In the genomic region with DNA sequence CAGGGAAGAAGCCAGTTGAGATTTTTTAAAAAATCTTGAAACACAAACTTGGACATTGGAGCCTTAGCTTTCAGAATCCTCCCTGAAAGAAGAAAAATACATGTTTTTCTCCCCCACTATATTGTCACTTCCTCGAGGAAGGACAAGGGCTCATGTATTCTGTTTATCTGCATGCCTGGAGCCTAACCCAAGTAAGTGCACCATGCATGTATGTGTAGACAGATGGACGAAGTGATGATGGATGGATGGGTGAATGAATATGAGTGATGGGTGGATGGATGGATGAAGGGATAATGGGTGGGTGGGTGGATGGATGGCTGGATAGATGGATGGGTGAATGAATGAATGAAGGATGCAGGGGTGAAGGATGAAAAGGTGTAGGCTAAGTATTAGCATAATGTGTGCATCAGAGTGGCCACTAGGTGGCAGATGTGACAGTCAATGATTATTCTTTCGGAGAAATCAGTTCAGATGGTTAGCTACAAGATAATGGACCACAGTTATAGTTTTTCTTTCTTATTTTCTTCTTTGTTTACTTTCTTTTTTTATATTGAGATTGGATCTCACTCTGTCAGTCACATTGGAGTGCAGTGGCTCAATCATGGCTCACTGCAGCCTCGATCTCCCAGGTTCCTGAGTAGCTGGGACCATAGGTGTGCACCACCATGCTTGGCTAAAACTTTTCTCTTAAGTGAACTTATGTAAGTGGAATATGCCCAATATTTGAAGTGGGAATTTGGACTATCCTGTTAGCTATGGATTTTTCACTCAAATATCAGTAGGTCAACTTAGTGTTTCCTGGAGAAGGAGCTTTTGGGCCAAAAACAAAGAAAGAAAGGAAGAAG, we compare ENCODE assay signal across 8 cellular contexts. TPM values are rescaled to one million over a fixed set of nuclear protein-coding genes. Genes with fewer than 3 reads are reported as not detected.
DNase-seq lines count a peak whose midpoint lies in the region; ATAC-seq and TF ChIP-seq lines count a peak whose summit lies in the region.

No MANE protein-coding gene starts in this region.

- no peak for TF ChIP-seq EP300 in transverse colon (IDR thresholded peaks at IDR 0.05; ENCODE audit: low read depth)

- no peak for TF ChIP-seq POLR2A in transverse colon (IDR thresholded peaks at IDR 0.05)

- H3K4me3 ChIP-seq in lung = no peak overlapping the region
- no peak overlapping the region for H3K4me3 ChIP-seq in transverse colon

- ATAC-seq in activated CD4-positive, CD25-positive, alpha-beta regulatory T cell treated with anti-CD3 and anti-CD28 coated beads, Interleukin-2, amount 50 U/mL, for 24 hours = peak; percentile 49 to 61
- ATAC-seq in GM21619 (IDR thresholded peaks at IDR 0.05; ENCODE audit: unreplicated experiment) (peak; percentile 87), lung (ENCODE audit: insufficient read depth, low FRiP score) (no peak)

- intact Hi-C loops in transverse colon (cut with DNase I; ENCODE audit: low total_unique reads) = no loop called here

- 34 to 42% methylated on average over 4 of the region's 4 CpGs for WGBS in lung, 2 donors
- 29 to 37% methylated on average over 4 of the region's 4 CpGs for WGBS in transverse colon (ENCODE audit: low coverage in 1 of 2), 2 donors

- DNase-seq in activated CD4-positive, CD25-positive, alpha-beta regulatory T cell treated with anti-CD3 and anti-CD28 coated beads, Interleukin-2, amount 50 U/mL, for 72 hours = no peak
- peak; percentile 24 for DNase-seq in HT1080 (ENCODE audit: low read depth)
- DNase-seq in SKM-1 treated with dmso at 0.1 percent for 144 hours (lab: John Stamatoyannopoulos, UW; ENCODE audit: unreplicated experiment) = peak; percentile 32
- DNase-seq in cerebellar cortex (ENCODE audit: low spot score) = peak; percentile 29
- no peak for DNase-seq in lung (ENCODE audit: low spot score)
- peak; percentile 34 for DNase-seq in transverse colon

- H3K4me1 ChIP-seq in lung (ENCODE audit: control insufficient read depth in 2 of 2, insufficient read depth in 2 of 2, low read length in 2 of 2) (no peaks in the 10 kb centered on the region), transverse colon (no peaks in the 10 kb centered on the region)

- H3K36me3 ChIP-seq in lung (ENCODE audit: control insufficient read depth in 2 of 2, insufficient read depth in 2 of 2, low read length in 2 of 2) (no peaks in the 10 kb centered on the region), transverse colon (no peaks in the 10 kb centered on the region)

- TF ChIP-seq CTCF in lung (IDR thresholded peaks at IDR 0.05; ENCODE audit: control extremely low read depth, extremely low read depth) (peak; percentile 43), transverse colon (IDR thresholded peaks at IDR 0.05) (peak; percentile 60 to 78 (median 75))

- H3K27ac ChIP-seq in lung (ENCODE audit: low read depth in 1 of 2, low read length in 1 of 2) = no peak overlapping the region
- no peak overlapping the region for H3K27ac ChIP-seq in transverse colon

- H3K27me3 ChIP-seq in lung (ENCODE audit: control insufficient read depth, insufficient read depth) (no peaks in the 10 kb centered on the region), transverse colon (peaks cover 11% of the 10 kb centered on the region)

- in situ Hi-C loops in transverse colon (cut with MboI; ENCODE audit: low pct_ligation_motif_present in 1 of 4, low pct_unique_long_range_greater_than_20kb in 1 of 4, low sequenced_read_pairs in 3 of 4) = loop anchor here (10.0 to 25.0 kb wide), 2 partner anchors 822 to 830 kb away; no protein-coding TSS in a partner anchor

- H3K9me3 ChIP-seq in lung (ENCODE audit: control insufficient read depth in 2 of 2, insufficient read depth in 1 of 2, low read length in 1 of 2) = peaks cover 2 to 3% of the 10 kb centered on the region in 2 donors
- H3K9me3 ChIP-seq in transverse colon = peaks cover 3 to 8% of the 10 kb centered on the region in 2 donors

RNA-seq across cellular contexts. Expression of a gene that starts 18.5 kb away (rescaled TPM):
- 17.4 and 17.9 TPM in 2 replicates for total RNA-seq in HT1080 (2014; rRNA removed; shearing (Covaris generic))
- polyA plus RNA-seq in HT1080 (2015; cell fraction: cytosol; rRNA removed) = 10.6 and 15.9 TPM in 2 replicates
- polyA plus RNA-seq in HT1080 (2015; cell fraction: nucleus; rRNA removed) = 56.5 and 64.5 TPM in 2 replicates
- total RNA-seq in lung = 10 to 100 TPM; 33.3 to 45.6 TPM
- 10 to 100 TPM in 1 of 2 donors, 1 to 10 TPM in 1; 9.6 to 15.2 TPM for polyA plus RNA-seq in lung
- total RNA-seq in transverse colon = 100 to 1,000 TPM in 1 of 4 donors, 10 to 100 TPM in 3; 41.6 to 450 (median 80.7) TPM

RNA-seq across cellular contexts. Expression of a gene that starts 55.9 kb away (rescaled TPM):
- total RNA-seq in HT1080 (2014; rRNA removed; shearing (Covaris generic)) = 4.8 and 9.2 TPM in 2 replicates
- polyA plus RNA-seq in HT1080 (2015; cell fraction: cytosol; rRNA removed) = 24.0 and 28.3 TPM in 2 replicates
- polyA plus RNA-seq in HT1080 (2015; cell fraction: nucleus; rRNA removed) = 22.5 and 28.1 TPM in 2 replicates
- total RNA-seq in lung (10 to 100 TPM; 26.6 to 40.6 TPM), transverse colon (10 to 100 TPM in 2 of 4 donors, 1 to 10 TPM in 1, under 1 TPM in 1; 1.00 to 19.5 (median 12.3) TPM)
- 10 to 100 TPM; 16.4 to 19.2 TPM for polyA plus RNA-seq in lung

Comparison
In these comparisons a context has a peak if more than half of its experiments do, and no peak if none do; other contexts are left out.
1. DNase-seq: peak in HT1080 (single experiment), SKM-1 treated with dmso at 0.1 percent for 144 hours (single experiment), cerebellar cortex (single experiment) and transverse colon (single experiment); none in activated CD4-positive, CD25-positive, alpha-beta regulatory T cell treated with anti-CD3 and anti-CD28 coated beads, Interleukin-2, amount 50 U/mL, for 72 hours (single experiment) and lung (single experiment).